ENCODE assay signal across 11 cellular contexts in the genomic region with DNA sequence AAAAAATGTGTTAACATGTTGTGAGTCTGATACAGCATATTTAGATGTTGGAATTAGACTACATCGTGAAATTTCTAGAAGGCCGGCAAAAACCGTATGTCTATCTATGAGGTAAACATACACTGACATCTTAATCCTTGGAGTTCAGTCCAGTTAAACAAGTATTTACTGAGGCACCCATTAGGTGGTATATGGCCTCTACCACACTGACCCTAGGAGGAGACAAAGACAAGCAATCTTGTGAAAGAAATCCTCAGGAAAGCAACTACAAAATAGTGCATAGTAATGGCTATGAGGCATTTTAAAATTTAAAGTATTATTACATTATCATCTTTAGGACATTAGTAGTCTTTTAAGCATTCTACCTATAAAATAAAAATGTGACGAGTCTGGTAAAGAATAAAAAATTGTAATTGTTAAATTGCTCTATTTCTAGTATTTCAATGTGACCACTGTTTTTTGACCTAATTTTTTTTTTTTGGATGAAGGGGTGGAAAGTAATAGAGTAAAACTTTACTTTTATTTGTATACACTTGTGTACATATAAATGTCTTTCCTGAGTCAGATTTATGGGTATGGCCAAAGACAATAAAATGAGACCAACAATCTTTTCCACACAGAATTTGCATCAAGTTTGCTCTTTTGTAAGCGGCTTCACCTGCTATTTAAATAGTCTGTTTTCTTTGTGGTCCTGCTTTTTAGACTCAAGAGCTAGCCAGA. TPM values are rescaled to one million over a fixed set of nuclear protein-coding genes. Genes with fewer than 3 reads are reported as not detected.
DNase-seq lines count a peak whose midpoint lies in the region; ATAC-seq and TF ChIP-seq lines count a peak whose summit lies in the region.
"Had no signal": no experiment of that assay in that cellular context is flagged by ENCODE, and none has a peak within 500 bp of the region (broad histone marks: within the 10 kb centered on the region; RNA-seq: fewer than 3 reads in every experiment).

No MANE protein-coding gene starts in this region.

- intact Hi-C loops in sciatic nerve (cut with DNase I): no loop called here

- ATAC-seq in sciatic nerve: peak; percentile 80
- ATAC-seq in HG03025 (IDR thresholded peaks at IDR 0.05; ENCODE audit: low FRiP score, unreplicated experiment): no peak
- ATAC-seq: upper lobe of right lung had no signal

- in situ Hi-C loops in SK-MEL-5 (cut with HindIII; ENCODE audit: low pct_unique_long_range_greater_than_20kb, low sequenced_read_pairs) (no loop called here), GM13976 (cut with MboI; ENCODE audit: low sequenced_read_pairs, unreplicated experiment) (no loop called here)

- DNase-seq in GM10266 (ENCODE audit: extremely low spot score) (no peak), SK-MEL-5 (ENCODE audit: low read depth, low spot score) (peak; percentile 29), fibroblast of peridontal ligament (ENCODE audit: extremely low read depth) (peak; percentile 20), sciatic nerve (ENCODE audit: low spot score) (no peak), GM13976 (ENCODE audit: low spot score) (no peak), NOMO-1 treated with dmso at 0.1 percent for 144 hours (lab: John Stamatoyannopoulos, UW; ENCODE audit: unreplicated experiment) (no peak)
- DNase-seq: activated effector memory CD4-positive, alpha-beta T cell treated with Interleukin-2 at 50 U/mL for 16 hours; effector CD8-positive, alpha-beta T cell; NCI-H2029; upper lobe of right lung had no signal

- TF ChIP-seq CTCF in GM10266 (IDR thresholded peaks at IDR 0.05; ENCODE audit: control insufficient read depth, insufficient read depth, low read depth, missing control alignments) (peak; percentile 24), GM13976 (IDR thresholded peaks at IDR 0.05; ENCODE audit: borderline replicate concordance, control extremely low read depth, extremely low read depth, insufficient read depth, missing control alignments) (no peak)

RNA-seq across cellular contexts. Expression of a gene that starts 50.5 kb away (rescaled TPM):
- 6.7 and 9.9 TPM in 2 replicates for total RNA-seq in SK-MEL-5 (2014; rRNA removed; shearing (Covaris generic))
- 6.0 and 6.3 TPM in 2 replicates for polyA plus RNA-seq in SK-MEL-5 (2015; cell fraction: cytosol; rRNA removed)
- polyA plus RNA-seq in SK-MEL-5 (2015; cell fraction: nucleus; rRNA removed): 4.4 and 4.6 TPM in 2 replicates
- 53.3 TPM for total RNA-seq in sciatic nerve

Comparison
In these comparisons a context has a peak if more than half of its experiments do, and no peak if none do; other contexts are left out.
1. DNase-seq: peak in SK-MEL-5 (single experiment) and fibroblast of peridontal ligament (single experiment); none in GM10266 (single experiment), sciatic nerve (single experiment), GM13976 (single experiment) and NOMO-1 treated with dmso at 0.1 percent for 144 hours (single experiment).